21 cellular contexts compared by ENCODE assay signal in the genomic region with DNA sequence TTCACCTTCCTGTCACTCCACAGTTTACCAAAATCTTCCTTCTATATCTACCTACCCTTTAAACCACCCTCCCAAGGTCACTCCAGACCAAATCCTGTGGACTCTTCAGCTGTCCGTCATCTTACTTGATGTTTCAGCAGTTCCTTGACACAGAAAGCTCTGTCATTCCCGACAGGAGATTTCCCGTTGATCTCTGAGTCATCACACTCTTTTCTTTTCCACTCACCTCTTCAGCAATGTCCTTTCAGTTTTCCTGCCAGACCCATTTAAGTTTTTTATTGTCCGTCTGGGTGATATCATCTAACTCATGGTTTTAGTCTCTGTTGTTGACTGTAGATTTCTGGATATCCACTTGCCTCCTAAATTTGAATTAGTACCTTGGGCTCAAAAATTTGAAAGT.
"Had no signal": no experiment of that assay in that cellular context is flagged by ENCODE, and none has a peak within 500 bp of the region (broad histone marks: within the 10 kb centered on the region; RNA-seq: fewer than 3 reads in every experiment).

No MANE protein-coding gene starts in this region.

- H3K27me3 ChIP-seq: heart left ventricle, right lobe of liver, suprapubic skin, tibial artery, upper lobe of left lung, vagina had no signal

- H3K9me3 Mint-ChIP-seq: naive thymus-derived CD8-positive, alpha-beta T cell; stimulated activated effector memory CD8-positive, alpha-beta T cell treated with anti-CD3 and anti-CD28 coated beads, Interleukin-12 subunit alpha, Interleukin-12 subunit beta, amount 100 ng/mL, for 72 hours had no signal

- H3K36me3 ChIP-seq: right lobe of liver, vagina had no signal

- H3K9me3 ChIP-seq: heart left ventricle, right lobe of liver, suprapubic skin, tibial artery, upper lobe of left lung, vagina had no signal

- H3K4me1 ChIP-seq: heart left ventricle, right lobe of liver, suprapubic skin, tibial artery, upper lobe of left lung, vagina had no signal

- H3K27me3 Mint-ChIP-seq: naive thymus-derived CD8-positive, alpha-beta T cell had no signal

- FAIRE-seq: endothelial cell of umbilical vein, islet of Langerhans had no signal

- H3K27ac Mint-ChIP-seq: endodermal cell; naive thymus-derived CD8-positive, alpha-beta T cell; stimulated activated effector memory CD8-positive, alpha-beta T cell treated with anti-CD3 and anti-CD28 coated beads, Interleukin-12 subunit alpha, Interleukin-12 subunit beta, amount 100 ng/mL, for 72 hours had no signal

- H3K27ac ChIP-seq: coronary artery, heart left ventricle, right lobe of liver, suprapubic skin, tibial artery, upper lobe of left lung, vagina had no signal

- H3K4me3 ChIP-seq: coronary artery, heart left ventricle, right lobe of liver, suprapubic skin, tibial artery, upper lobe of left lung, vagina had no signal

- H3K36me3 Mint-ChIP-seq: stimulated activated effector memory CD8-positive, alpha-beta T cell treated with anti-CD3 and anti-CD28 coated beads, Interleukin-12 subunit alpha, Interleukin-12 subunit beta, amount 100 ng/mL, for 72 hours had no signal

- DNase-seq: effector CD4-positive, alpha-beta T cell; endodermal cell; heart left ventricle; hypothalamus; kidney glomerular epithelial cell; mammary epithelial cell; naive thymus-derived CD8-positive, alpha-beta T cell; posterior cingulate gyrus; right lobe of liver; stimulated activated CD4-positive, alpha-beta T cell treated with anti-CD3 and anti-CD28 coated beads, Interleukin-4, amount 100 ng/mL, for 1 hour; stimulated activated CD8-positive, alpha-beta memory T cell treated with anti-CD3 and anti-CD28 coated beads, Interleukin-4, amount 100 ng/mL, for 48 hours; stimulated activated naive CD8-positive, alpha-beta T cell treated with anti-CD3 and anti-CD28 coated beads, Interleukin-15, Interleukin-2, amounts not matched to agents 100 U/mL and 50 U/mL, for 24 hours; tibial artery; upper lobe of left lung had no signal

- H3K4me1 Mint-ChIP-seq: endodermal cell had no signal

- H3K4me3 Mint-ChIP-seq: endodermal cell; naive thymus-derived CD8-positive, alpha-beta T cell; stimulated activated effector memory CD8-positive, alpha-beta T cell treated with anti-CD3 and anti-CD28 coated beads, Interleukin-12 subunit alpha, Interleukin-12 subunit beta, amount 100 ng/mL, for 72 hours had no signal

- ATAC-seq: heart left ventricle; left lobe of liver; naive thymus-derived CD8-positive, alpha-beta T cell; right lobe of liver; stimulated activated naive CD8-positive, alpha-beta T cell treated with anti-CD3 and anti-CD28 coated beads, Interleukin-15, Interleukin-2, amounts not matched to agents 100 U/mL and 50 U/mL, for 24 hours had no signal
